In genomic region chr17:50443492-50444051, GRCh38 we compare ENCODE assay signal across 17 cellular contexts. TPM values are rescaled to one million over a fixed set of nuclear protein-coding genes. Genes with fewer than 3 reads are reported as not detected.
A peak's percentile ranks its signal among the peaks of the same experiment; 100 is the strongest.
DNase-seq lines count a peak whose midpoint lies in the region; ATAC-seq, FAIRE-seq and TF ChIP-seq lines count a peak whose summit lies in the region.
"Had no signal": no experiment of that assay in that cellular context is flagged by ENCODE, and none has a peak within 500 bp of the region (broad histone marks: within the 10 kb centered on the region; RNA-seq: fewer than 3 reads in every experiment).

No MANE protein-coding gene starts in this region.

- no peaks in the 10 kb centered on the region for H3K4me1 Mint-ChIP-seq in activated T-cell treated with anti-CD3 and anti-CD28 coated beads, Interleukin-2, amount 50 U/mL, for 4 hours (ENCODE audit: low read depth)
- H3K4me1 Mint-ChIP-seq: T-cell had no signal

- POLR2A ChIA-PET in SK-N-SH (lab: Yijun Ruan, JAX): no interaction called here

- H3K27ac ChIP-seq in SK-N-SH (ENCODE audit: low read depth in 2 of 2, low read length in 1 of 2): no peak overlapping the region
- H3K27ac ChIP-seq in smooth muscle cell (ENCODE audit: low read depth): peak overlapping the region; percentile 40

- H3K27me3 ChIP-seq in SK-N-SH (ENCODE audit: insufficient read depth): no peaks in the 10 kb centered on the region
- no peaks in the 10 kb centered on the region for H3K27me3 ChIP-seq in smooth muscle cell (ENCODE audit: low read depth)

- no peak overlapping the region for H3K4me3 Mint-ChIP-seq in activated T-cell treated with anti-CD3 and anti-CD28 coated beads, Interleukin-2, amount 50 U/mL, for 4 hours
- H3K4me3 Mint-ChIP-seq: T-cell had no signal

- FAIRE-seq in HTR-8/SVneo (lab: Jason Lieb, UNC) (no peak), D721Med (lab: Jason Lieb, UNC) (no peak)
- FAIRE-seq: endothelial cell of umbilical vein, GM12878 had no signal

- H3K4me2 ChIP-seq in SK-N-SH (peak overlapping the region; percentile 17; the same call in 1 of the 2 replicates), smooth muscle cell (peak overlapping the region; percentile 79)

- H3K4me3 ChIP-seq in SK-N-SH (ENCODE audit: low read depth in 2 of 2, low read length in 1 of 2): no peak overlapping the region
- H3K4me3 ChIP-seq in smooth muscle cell: peak overlapping the region; percentile 12
- H3K4me3 ChIP-seq: GM12878 had no signal

- no peaks in the 10 kb centered on the region for H3K9me3 Mint-ChIP-seq in activated T-cell treated with anti-CD3 and anti-CD28 coated beads, Interleukin-2, amount 50 U/mL, for 4 hours
- H3K9me3 Mint-ChIP-seq: activated T-helper 2 cell treated with anti-CD3 and anti-CD28 coated beads, Interferon-gamma antibody, Interleukin-2, Interleukin-4, amounts not matched to agents 10 μg/mL and 5 μg/mL and 100 μg/mL, durations not matched to agents 14 hours and 24 hours and 36 hours; T-cell had no signal

- H3K9ac ChIP-seq in SK-N-SH (no peak overlapping the region), smooth muscle cell (ENCODE audit: low read depth) (no peak overlapping the region)

- 61% methylated on average over 3 of the region's 3 CpGs for WGBS in SK-N-SH (ENCODE audit: low lambda C conversion rate)
- 17% methylated on average over 3 of the region's 3 CpGs for WGBS in smooth muscle cell (ENCODE audit: low lambda C conversion rate)

- TF ChIP-seq CTCF in SK-N-SH (IDR thresholded peaks at IDR 0.05) (no peak), smooth muscle cell (IDR thresholded peaks at IDR 0.05; ENCODE audit: borderline replicate concordance, insufficient read depth, poor library complexity, severe bottlenecking) (no peak), D721Med (IDR thresholded peaks at IDR 0.05; ENCODE audit: insufficient read depth, missing control alignments) (no peak)

- intact Hi-C loops in left ventricle myocardium superior (cut with micrococcal nuclease): no loop called here

- peak; percentile 53 for DNase-seq in HTR-8/SVneo (ENCODE audit: insufficient read length, low spot score)
- no peak for DNase-seq in SK-N-SH
- no peak for DNase-seq in left ventricle myocardium superior
- no peak for DNase-seq in smooth muscle cell (lab: John Stamatoyannopoulos, UW; ENCODE audit: unreplicated experiment)
- DNase-seq in D721Med (ENCODE audit: insufficient read length, low spot score): no peak
- no peak for DNase-seq in activated T-cell treated with anti-CD3 and anti-CD28 coated beads, Interleukin-2, amount 50 U/mL, for 4 hours
- no peak for DNase-seq in central memory CD4-positive, alpha-beta T cell
- DNase-seq in activated naive CD4-positive, alpha-beta T cell treated with anti-CD3 and anti-CD28 coated beads, Interleukin-2, amount 50 U/mL, for 16 hours: no peak
- DNase-seq: activated CD4-positive, alpha-beta T cell treated with anti-CD3 and anti-CD28 coated beads for 48 hours; COR-L47; midbrain; NCI-H1436; T-cell had no signal

- H3K79me2 ChIP-seq in SK-N-SH (ENCODE audit: insufficient read depth) (peaks cover 9% of the 10 kb centered on the region; the same call in 1 of the 2 replicates), smooth muscle cell (ENCODE audit: low read depth) (no peaks in the 10 kb centered on the region)

- peak; percentile 72 for ATAC-seq in left ventricle myocardium superior
- ATAC-seq in activated T-cell treated with anti-CD3 and anti-CD28 coated beads, Interleukin-2, amount 50 U/mL, for 4 hours: no peak
- ATAC-seq: GM12878, T-cell had no signal

- no peak for TF ChIP-seq EP300 in SK-N-SH (IDR thresholded peaks at IDR 0.05; ENCODE audit: borderline replicate concordance in 1 of 2, low read depth in 1 of 2, low read length in 1 of 2)

- CTCF ChIA-PET in SK-N-SH (lab: Yijun Ruan, JAX): interaction anchor here (0.8 to 1.5 kb wide), 8 partner anchors 10 to 243 kb away, joined by 3 to 7 read pairs (median 4); partner anchors contain the start of genes ACSF2, COL1A1 and RSAD1

- H3K9me3 ChIP-seq in SK-N-SH (no peaks in the 10 kb centered on the region), smooth muscle cell (replicated peaks; ENCODE audit: low read depth) (no peaks in the 10 kb centered on the region)

- peaks cover 3% of the 10 kb centered on the region for H3K36me3 Mint-ChIP-seq in activated T-cell treated with anti-CD3 and anti-CD28 coated beads, Interleukin-2, amount 50 U/mL, for 4 hours (ENCODE audit: insufficient read depth)

- H3K9me2 ChIP-seq in SK-N-SH: no peaks in the 10 kb centered on the region

- no peak for TF ChIP-seq RAD21 in SK-N-SH (IDR thresholded peaks at IDR 0.05; ENCODE audit: low read length)

- H4K20me1 ChIP-seq in SK-N-SH (ENCODE audit: insufficient read depth) (peaks cover 9% of the 10 kb centered on the region; the same call in 1 of the 2 replicates), smooth muscle cell (ENCODE audit: low read depth) (peaks cover 33% of the 10 kb centered on the region)

- no peaks in the 10 kb centered on the region for H3K27me3 Mint-ChIP-seq in activated T-cell treated with anti-CD3 and anti-CD28 coated beads, Interleukin-2, amount 50 U/mL, for 4 hours (ENCODE audit: low read depth)
- H3K27me3 Mint-ChIP-seq: T-cell had no signal

- H3F3A ChIP-seq in SK-N-SH (replicated peaks; ENCODE audit: insufficient read depth) (peaks cover 3% of the 10 kb centered on the region), smooth muscle cell (ENCODE audit: low read depth) (peaks cover 12% of the 10 kb centered on the region)

- no peak overlapping the region for H2AFZ ChIP-seq in SK-N-SH (ENCODE audit: low read depth)
- H2AFZ ChIP-seq in smooth muscle cell (ENCODE audit: low read depth): no peak overlapping the region

- H3K36me3 ChIP-seq in SK-N-SH (replicated peaks in 1 of 2; ENCODE audit: control insufficient read depth in 1 of 2, insufficient read depth in 2 of 2, low read length in 1 of 2) (no peaks in the 10 kb centered on the region), smooth muscle cell (ENCODE audit: low read depth) (no peaks in the 10 kb centered on the region)

- H3K4me1 ChIP-seq in SK-N-SH (ENCODE audit: control insufficient read depth in 1 of 2, insufficient read depth in 2 of 2, low read depth in 1 of 2, low read length in 1 of 2) (peaks cover 0 to 10% of the 10 kb centered on the region in 2 experiments; a peak in 1 of 4 replicates), smooth muscle cell (ENCODE audit: low read depth) (peaks cover 8% of the 10 kb centered on the region)

TF ChIP-seq in SK-N-SH, 30 proteins besides CTCF, POLR2A, EP300 and RAD21 (continues in another document):
- TF ChIP-seq MEF2A (IDR thresholded peaks at IDR 0.05; ENCODE audit: borderline replicate concordance, low read depth): no peak
- TF ChIP-seq MXI1 (IDR thresholded peaks at IDR 0.05; ENCODE audit: low read depth, low read length): no peak
- TF ChIP-seq SMC3 (IDR thresholded peaks at IDR 0.05; ENCODE audit: low read depth, low read length): no peak
- 0 out of 2 replicates have a peak, but pooled peaks have one; percentile 18 for TF ChIP-seq NFIC (IDR thresholded peaks at IDR 0.05; ENCODE audit: borderline replicate concordance)
- no peak for TF ChIP-seq ELF1 (IDR thresholded peaks at IDR 0.05)
- no peak for TF ChIP-seq TCF12 (IDR thresholded peaks at IDR 0.05)
- TF ChIP-seq, protein P1, sequence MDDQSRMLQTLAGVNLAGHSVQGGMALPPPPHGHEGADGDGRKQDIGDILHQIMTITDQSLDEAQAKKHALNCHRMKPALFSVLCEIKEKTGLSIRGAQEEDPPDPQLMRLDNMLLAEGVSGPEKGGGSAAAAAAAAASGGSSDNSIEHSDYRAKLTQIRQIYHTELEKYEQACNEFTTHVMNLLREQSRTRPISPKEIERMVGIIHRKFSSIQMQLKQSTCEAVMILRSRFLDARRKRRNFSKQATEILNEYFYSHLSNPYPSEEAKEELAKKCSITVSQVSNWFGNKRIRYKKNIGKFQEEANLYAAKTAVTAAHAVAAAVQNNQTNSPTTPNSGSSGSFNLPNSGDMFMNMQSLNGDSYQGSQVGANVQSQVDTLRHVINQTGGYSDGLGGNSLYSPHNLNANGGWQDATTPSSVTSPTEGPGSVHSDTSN (IDR thresholded peaks at IDR 0.05): peak; percentile 67
- TF ChIP-seq FOSL2 (IDR thresholded peaks at IDR 0.05; ENCODE audit: borderline replicate concordance, low read depth): no peak

RNA-seq across cellular contexts. Expression of gene ACSF2, which starts 17.6 kb away (rescaled TPM):
- polyA plus RNA-seq in SK-N-SH (2012; rRNA removed): 46.6 and 49.5 TPM in 2 replicates
- 34.6 and 41.5 TPM in 2 replicates for polyA plus RNA-seq in SK-N-SH (2012; cell fraction: cytosol; rRNA removed)
- polyA plus RNA-seq in SK-N-SH (2012; cell fraction: nucleus; rRNA removed): 128 and 151 TPM in 2 replicates
- total RNA-seq in left ventricle myocardium superior: 22.5 TPM
- 16.8 and 18.6 TPM in 2 replicates for total RNA-seq in smooth muscle cell
- polyA plus RNA-seq in smooth muscle cell: 13.7 and 21.3 TPM in 2 replicates
- total RNA-seq in activated T-cell treated with anti-CD3 and anti-CD28 coated beads, Interleukin-2, amount 50 U/mL, for 4 hours: 1 to 10 TPM; 3.7 to 4.3 (median 4.3) TPM

RNA-seq across cellular contexts. Expression of gene CHAD, which starts 25.1 kb away (rescaled TPM):
- not detected in 2 replicates for polyA plus RNA-seq in SK-N-SH (2012; rRNA removed)
- polyA plus RNA-seq in SK-N-SH (2012; cell fraction: cytosol; rRNA removed): not detected in 2 replicates
- polyA plus RNA-seq in SK-N-SH (2012; cell fraction: nucleus; rRNA removed): 0.04 TPM in 1 of 2 replicates, not detected in the other
- total RNA-seq in left ventricle myocardium superior: 0.32 TPM
- not detected in 2 replicates for total RNA-seq in smooth muscle cell
- polyA plus RNA-seq in smooth muscle cell: 0.43 and 1.1 TPM in 2 replicates
- total RNA-seq in activated T-cell treated with anti-CD3 and anti-CD28 coated beads, Interleukin-2, amount 50 U/mL, for 4 hours: not detected
- total RNA-seq: activated T-helper 2 cell treated with anti-CD3 and anti-CD28 coated beads, Interferon-gamma antibody, Interleukin-2, Interleukin-4, amounts not matched to agents 10 μg/mL and 5 μg/mL and 100 μg/mL, durations not matched to agents 14 hours and 24 hours and 36 hours; endothelial cell of umbilical vein; GM12878; subcutaneous adipose tissue; T-cell had no signal
- polyA plus RNA-seq: endothelial cell of umbilical vein had no signal

RNA-seq across cellular contexts. Expression of gene RSAD1, which starts 35.1 kb away (rescaled TPM):
- 44.7 and 58.9 TPM in 2 replicates for polyA plus RNA-seq in SK-N-SH (2012; rRNA removed)
- 27.0 and 35.4 TPM in 2 replicates for polyA plus RNA-seq in SK-N-SH (2012; cell fraction: cytosol; rRNA removed)
- 171 and 180 TPM in 2 replicates for polyA plus RNA-seq in SK-N-SH (2012; cell fraction: nucleus; rRNA removed)
- 55.9 TPM for total RNA-seq in left ventricle myocardium superior
- 11.4 and 20.1 TPM in 2 replicates for total RNA-seq in smooth muscle cell
- polyA plus RNA-seq in smooth muscle cell: 21.1 and 25.3 TPM in 2 replicates
- 10 to 100 TPM; 59.9 to 67.7 (median 67.4) TPM for total RNA-seq in activated T-cell treated with anti-CD3 and anti-CD28 coated beads, Interleukin-2, amount 50 U/mL, for 4 hours

RNA-seq across cellular contexts. Expression of gene LRRC59, which starts 46.2 kb away (rescaled TPM):
- polyA plus RNA-seq in SK-N-SH (2012; rRNA removed) (122 and 137 TPM in 2 replicates), smooth muscle cell (139 and 161 TPM in 2 replicates)
- polyA plus RNA-seq in SK-N-SH (2012; cell fraction: cytosol; rRNA removed): 127 and 134 TPM in 2 replicates
- polyA plus RNA-seq in SK-N-SH (2012; cell fraction: nucleus; rRNA removed): 62.7 and 94.9 TPM in 2 replicates
- total RNA-seq in left ventricle myocardium superior (22.8 TPM), smooth muscle cell (160 and 164 TPM in 2 replicates)
- total RNA-seq in activated T-cell treated with anti-CD3 and anti-CD28 coated beads, Interleukin-2, amount 50 U/mL, for 4 hours: 100 to 1,000 TPM; 153 to 174 (median 159) TPM
